ENCODE assay signal across 1 cellular context in genomic region chr2:162343824-162344616, GRCh38.
A peak's percentile ranks its signal among the peaks of the same experiment; 100 is the strongest.
TF ChIP-seq lines count a peak whose summit lies in the region.

TSS of gene GCA (plus strand) at chr2:162344132. CDS start at chr2:162344249, 117 bp downstream.

TF ChIP-seq in HepG2, 621 proteins besides CTCF, POLR2A, EP300 and RAD21 (continued from another document and continues in another):
- no peak; the same call in 1 of the 2 replicates for TF ChIP-seq ELF4 (CRISPR knock-in tag; IDR thresholded peaks at IDR 0.05; ENCODE audit: borderline replicate concordance)
- no peak for TF ChIP-seq U2AF2 (IDR thresholded peaks at IDR 0.05; ENCODE audit: low read depth, low read length)
- TF ChIP-seq TEAD2 (CRISPR knock-in tag; IDR thresholded peaks at IDR 0.05), result no peak
- peak; percentile 53 for TF ChIP-seq ZNF205 (CRISPR knock-in tag; IDR thresholded peaks at IDR 0.05)
- TF ChIP-seq ATF7-NPFF (CRISPR knock-in tag; IDR thresholded peaks at IDR 0.05; ENCODE audit: low read depth), result peak; percentile 81
- peak; percentile 75 for TF ChIP-seq HBP1 (CRISPR knock-in tag; IDR thresholded peaks at IDR 0.05; ENCODE audit: low read depth)
- peak; percentile 67; the same call in 1 of the 2 replicates for TF ChIP-seq ZNF512 (CRISPR knock-in tag; IDR thresholded peaks at IDR 0.05)
- no peak for TF ChIP-seq ZNF468 (CRISPR knock-in tag; IDR thresholded peaks at IDR 0.05)
- TF ChIP-seq, protein P1, sequence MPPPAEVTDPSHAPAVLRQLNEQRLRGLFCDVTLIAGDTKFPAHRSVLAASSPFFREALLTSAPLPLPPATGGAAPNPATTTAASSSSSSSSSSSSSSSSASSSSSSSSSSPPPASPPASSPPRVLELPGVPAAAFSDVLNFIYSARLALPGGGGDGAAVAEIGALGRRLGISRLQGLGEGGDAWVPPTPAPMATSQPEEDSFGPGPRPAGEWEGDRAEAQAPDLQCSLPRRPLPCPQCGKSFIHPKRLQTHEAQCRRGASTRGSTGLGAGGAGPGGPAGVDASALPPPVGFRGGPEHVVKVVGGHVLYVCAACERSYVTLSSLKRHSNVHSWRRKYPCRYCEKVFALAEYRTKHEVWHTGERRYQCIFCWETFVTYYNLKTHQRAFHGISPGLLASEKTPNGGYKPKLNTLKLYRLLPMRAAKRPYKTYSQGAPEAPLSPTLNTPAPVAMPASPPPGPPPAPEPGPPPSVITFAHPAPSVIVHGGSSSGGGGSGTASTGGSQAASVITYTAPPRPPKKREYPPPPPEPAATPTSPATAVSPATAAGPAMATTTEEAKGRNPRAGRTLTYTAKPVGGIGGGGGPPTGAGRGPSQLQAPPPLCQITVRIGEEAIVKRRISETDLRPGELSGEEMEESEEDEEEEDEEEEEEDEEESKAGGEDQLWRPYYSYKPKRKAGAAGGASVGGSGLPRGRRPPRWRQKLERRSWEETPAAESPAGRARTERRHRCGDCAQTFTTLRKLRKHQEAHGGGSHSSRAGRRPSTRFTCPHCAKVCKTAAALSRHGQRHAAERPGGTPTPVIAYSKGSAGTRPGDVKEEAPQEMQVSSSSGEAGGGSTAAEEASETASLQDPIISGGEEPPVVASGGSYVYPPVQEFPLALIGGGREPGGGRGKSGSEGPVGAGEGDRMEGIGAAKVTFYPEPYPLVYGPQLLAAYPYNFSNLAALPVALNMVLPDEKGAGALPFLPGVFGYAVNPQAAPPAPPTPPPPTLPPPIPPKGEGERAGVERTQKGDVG (CRISPR knock-in tag; IDR thresholded peaks at IDR 0.05; ENCODE audit: borderline replicate concordance), result peak; percentile 85
- peak; percentile 82; the same call in 1 of the 2 replicates for TF ChIP-seq HOXA5 (CRISPR knock-in tag; IDR thresholded peaks at IDR 0.05)
- TF ChIP-seq ZC3H13 (CRISPR knock-in tag; IDR thresholded peaks at IDR 0.05), result peak; percentile 82
- TF ChIP-seq CREBL2 (CRISPR knock-in tag; IDR thresholded peaks at IDR 0.05; ENCODE audit: borderline replicate concordance), result peak; percentile 26; the same call in 1 of the 2 replicates
- TF ChIP-seq ZNF605 (CRISPR knock-in tag; IDR thresholded peaks at IDR 0.05), result peak; percentile 89
- TF ChIP-seq CHCHD3 (CRISPR knock-in tag; IDR thresholded peaks at IDR 0.05), result peak; percentile 89; the same call in 1 of the 2 replicates
- TF ChIP-seq ZSCAN29 (CRISPR knock-in tag; conservative IDR thresholded peaks at IDR 0.05), result 0 out of 2 replicates have a peak, but pooled peaks have one; percentile 55
- TF ChIP-seq, protein P2, sequence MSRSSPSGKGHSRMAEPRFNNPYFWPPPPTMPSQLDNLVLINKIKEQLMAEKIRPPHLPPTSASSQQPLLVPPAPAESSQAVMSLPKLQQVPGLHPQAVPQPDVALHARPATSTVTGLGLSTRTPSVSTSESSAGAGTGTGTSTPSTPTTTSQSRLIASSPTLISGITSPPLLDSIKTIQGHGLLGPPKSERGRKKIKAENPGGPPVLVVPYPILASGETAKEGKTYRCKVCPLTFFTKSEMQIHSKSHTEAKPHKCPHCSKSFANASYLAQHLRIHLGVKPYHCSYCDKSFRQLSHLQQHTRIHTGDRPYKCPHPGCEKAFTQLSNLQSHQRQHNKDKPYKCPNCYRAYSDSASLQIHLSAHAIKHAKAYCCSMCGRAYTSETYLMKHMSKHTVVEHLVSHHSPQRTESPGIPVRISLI (CRISPR knock-in tag; IDR thresholded peaks at IDR 0.05; ENCODE audit: borderline replicate concordance), result peak; percentile 12; the same call in 1 of the 2 replicates
- TF ChIP-seq MAFG (CRISPR knock-in tag; IDR thresholded peaks at IDR 0.05), result no peak
- 0 out of 2 replicates have a peak, but pooled peaks have one; percentile 56 for TF ChIP-seq ZNF619 (CRISPR knock-in tag; IDR thresholded peaks at IDR 0.05)
- peak; percentile 44 for TF ChIP-seq REL (CRISPR knock-in tag; conservative IDR thresholded peaks at IDR 0.05)
- TF ChIP-seq MTA3 (CRISPR knock-in tag; IDR thresholded peaks at IDR 0.05), result no peak
- TF ChIP-seq, protein P3, sequence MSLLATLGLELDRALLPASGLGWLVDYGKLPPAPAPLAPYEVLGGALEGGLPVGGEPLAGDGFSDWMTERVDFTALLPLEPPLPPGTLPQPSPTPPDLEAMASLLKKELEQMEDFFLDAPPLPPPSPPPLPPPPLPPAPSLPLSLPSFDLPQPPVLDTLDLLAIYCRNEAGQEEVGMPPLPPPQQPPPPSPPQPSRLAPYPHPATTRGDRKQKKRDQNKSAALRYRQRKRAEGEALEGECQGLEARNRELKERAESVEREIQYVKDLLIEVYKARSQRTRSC (CRISPR knock-in tag; IDR thresholded peaks at IDR 0.05; ENCODE audit: low read depth), result no peak
- TF ChIP-seq NCOR1 (IDR thresholded peaks at IDR 0.05; ENCODE audit: borderline replicate concordance, low read length), result peak; percentile 38; the same call in 1 of the 2 replicates
- peak; percentile 90; the same call in 1 of the 2 replicates for TF ChIP-seq LBX2 (CRISPR knock-in tag; IDR thresholded peaks at IDR 0.05; ENCODE audit: borderline replicate concordance)
- TF ChIP-seq ESRRA (CRISPR knock-in tag; IDR thresholded peaks at IDR 0.05; ENCODE audit: low read depth), result peak; percentile 82
- peak; percentile 66; the same call in 1 of the 2 replicates for TF ChIP-seq ELF1 (CRISPR knock-in tag; IDR thresholded peaks at IDR 0.05)
- peak; percentile 93 for TF ChIP-seq ARNT2 (CRISPR knock-in tag; IDR thresholded peaks at IDR 0.05; ENCODE audit: low read depth)
- TF ChIP-seq ZNF564 (CRISPR knock-in tag; IDR thresholded peaks at IDR 0.05), result 0 out of 2 replicates have a peak, but pooled peaks have one; percentile 33
- TF ChIP-seq ZNF20 (CRISPR knock-in tag; IDR thresholded peaks at IDR 0.05), result 0 out of 2 replicates have a peak, but pooled peaks have one; percentile 71
- peak; percentile 99 for TF ChIP-seq SP4 (CRISPR knock-in tag; IDR thresholded peaks at IDR 0.05)
- no peak for TF ChIP-seq ATRX (CRISPR knock-in tag; IDR thresholded peaks at IDR 0.05; ENCODE audit: borderline replicate concordance)
- peak; percentile 94 for TF ChIP-seq HIVEP1 (CRISPR knock-in tag; IDR thresholded peaks at IDR 0.05)
- TF ChIP-seq YY1 (IDR thresholded peaks at IDR 0.05; ENCODE audit: insufficient read depth, insufficient replicate concordance, low read depth, low read length), result peak; percentile 34
- TF ChIP-seq POGK (CRISPR knock-in tag; conservative IDR thresholded peaks at IDR 0.05), result peak; percentile 33; the same call in 1 of the 2 replicates
- TF ChIP-seq POGZ (CRISPR knock-in tag; IDR thresholded peaks at IDR 0.05), result peak; percentile 98
- TF ChIP-seq ZNF749 (CRISPR knock-in tag; IDR thresholded peaks at IDR 0.05; ENCODE audit: borderline replicate concordance), result no peak
- peak; percentile 88 for TF ChIP-seq KLF6 (CRISPR knock-in tag; IDR thresholded peaks at IDR 0.05)
- no peak; the same call in 1 of the 2 replicates for TF ChIP-seq ZNF12 (CRISPR knock-in tag; IDR thresholded peaks at IDR 0.05)
- TF ChIP-seq ZNF136 (CRISPR knock-in tag; IDR thresholded peaks at IDR 0.05; ENCODE audit: low read depth), result no peak
- TF ChIP-seq CCDC6 (CRISPR knock-in tag; IDR thresholded peaks at IDR 0.05), result no peak; the same call in 1 of the 2 replicates
- TF ChIP-seq ZNF746 (CRISPR knock-in tag; IDR thresholded peaks at IDR 0.05), result peak; percentile 70; the same call in 1 of the 2 replicates
- peak; percentile 70 for TF ChIP-seq HMG20B (CRISPR knock-in tag; conservative IDR thresholded peaks at IDR 0.05)
- TF ChIP-seq ZFY (CRISPR knock-in tag; IDR thresholded peaks at IDR 0.05), result peak; percentile 81
- no peak for TF ChIP-seq SYNCRIP (IDR thresholded peaks at IDR 0.05; ENCODE audit: insufficient read depth, low read depth, low read length)
- TF ChIP-seq, protein P4, sequence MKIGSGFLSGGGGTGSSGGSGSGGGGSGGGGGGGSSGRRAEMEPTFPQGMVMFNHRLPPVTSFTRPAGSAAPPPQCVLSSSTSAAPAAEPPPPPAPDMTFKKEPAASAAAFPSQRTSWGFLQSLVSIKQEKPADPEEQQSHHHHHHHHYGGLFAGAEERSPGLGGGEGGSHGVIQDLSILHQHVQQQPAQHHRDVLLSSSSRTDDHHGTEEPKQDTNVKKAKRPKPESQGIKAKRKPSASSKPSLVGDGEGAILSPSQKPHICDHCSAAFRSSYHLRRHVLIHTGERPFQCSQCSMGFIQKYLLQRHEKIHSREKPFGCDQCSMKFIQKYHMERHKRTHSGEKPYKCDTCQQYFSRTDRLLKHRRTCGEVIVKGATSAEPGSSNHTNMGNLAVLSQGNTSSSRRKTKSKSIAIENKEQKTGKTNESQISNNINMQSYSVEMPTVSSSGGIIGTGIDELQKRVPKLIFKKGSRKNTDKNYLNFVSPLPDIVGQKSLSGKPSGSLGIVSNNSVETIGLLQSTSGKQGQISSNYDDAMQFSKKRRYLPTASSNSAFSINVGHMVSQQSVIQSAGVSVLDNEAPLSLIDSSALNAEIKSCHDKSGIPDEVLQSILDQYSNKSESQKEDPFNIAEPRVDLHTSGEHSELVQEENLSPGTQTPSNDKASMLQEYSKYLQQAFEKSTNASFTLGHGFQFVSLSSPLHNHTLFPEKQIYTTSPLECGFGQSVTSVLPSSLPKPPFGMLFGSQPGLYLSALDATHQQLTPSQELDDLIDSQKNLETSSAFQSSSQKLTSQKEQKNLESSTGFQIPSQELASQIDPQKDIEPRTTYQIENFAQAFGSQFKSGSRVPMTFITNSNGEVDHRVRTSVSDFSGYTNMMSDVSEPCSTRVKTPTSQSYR (CRISPR knock-in tag; IDR thresholded peaks at IDR 0.05; ENCODE audit: borderline replicate concordance), result peak; percentile 61; the same call in 1 of the 2 replicates
- peak; percentile 33 for TF ChIP-seq JARID2 (CRISPR knock-in tag; IDR thresholded peaks at IDR 0.05; ENCODE audit: insufficient replicate concordance)
- TF ChIP-seq TCF12 (IDR thresholded peaks at IDR 0.05), result no peak
- 0 out of 2 replicates have a peak, but pooled peaks have one; percentile 64 for TF ChIP-seq TCF12 (CRISPR knock-in tag; IDR thresholded peaks at IDR 0.05)
- TF ChIP-seq THAP9 (CRISPR knock-in tag; IDR thresholded peaks at IDR 0.05; ENCODE audit: borderline replicate concordance), result peak; percentile 88; the same call in 1 of the 2 replicates
- 0 out of 2 replicates have a peak, but pooled peaks have one; percentile 61 for TF ChIP-seq ZNF34 (CRISPR knock-in tag; IDR thresholded peaks at IDR 0.05; ENCODE audit: borderline replicate concordance)
- 0 out of 2 replicates have a peak, but pooled peaks have one; percentile 92 for TF ChIP-seq ZNF430 (CRISPR knock-in tag; IDR thresholded peaks at IDR 0.05)
- peak; percentile 96 for TF ChIP-seq KMT2A (CRISPR knock-in tag; IDR thresholded peaks at IDR 0.05)
